In the genomic region with DNA sequence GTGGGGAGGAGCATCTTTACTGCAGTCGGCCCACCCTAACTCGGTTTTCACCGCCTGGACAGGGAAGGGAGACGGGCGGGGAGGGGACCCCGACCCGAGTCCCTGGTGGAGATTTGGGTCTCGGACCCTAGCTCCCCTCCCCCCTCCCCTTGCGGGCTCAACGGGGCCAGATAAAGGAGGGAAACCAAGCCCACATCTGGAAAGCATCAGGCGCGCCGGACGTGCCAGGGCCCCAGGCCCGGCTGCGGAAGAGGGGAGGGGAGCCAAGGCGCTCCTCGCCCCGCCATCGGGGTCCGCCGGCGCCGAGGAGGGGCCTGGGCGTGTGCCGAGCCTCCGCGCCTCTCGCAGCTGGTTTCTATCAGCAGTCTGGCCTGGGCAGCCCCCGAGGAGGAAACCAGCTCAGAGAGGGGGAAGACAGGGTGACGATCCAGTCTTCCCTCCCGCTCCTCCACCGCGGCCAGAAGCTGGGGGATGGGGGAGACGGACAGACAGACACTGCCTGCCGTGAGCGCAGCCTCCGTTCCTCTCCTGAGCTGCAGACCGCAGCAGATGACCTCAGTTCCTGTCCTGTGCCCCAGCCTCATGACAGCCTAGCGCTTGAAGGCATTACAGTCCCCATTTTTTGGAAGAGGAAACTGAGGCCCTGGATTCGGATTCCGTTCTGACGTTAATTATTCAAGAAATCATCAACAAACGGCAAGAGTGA, we compare ENCODE assay signal across 8 cellular contexts. TPM values are rescaled to one million over a fixed set of nuclear protein-coding genes. Genes with fewer than 3 reads are reported as not detected.
DNase-seq lines count a peak whose midpoint lies in the region; ATAC-seq lines count a peak whose summit lies in the region.

No MANE protein-coding gene starts in this region.

- peak overlapping the region; percentile 12; the same call in 1 of the 2 replicates for H3K9ac ChIP-seq in HUES48 (ENCODE audit: low read depth, low read length)

- no peaks in the 10 kb centered on the region for H3K36me3 Mint-ChIP-seq in activated naive CD8-positive, alpha-beta T cell treated with anti-CD3 and anti-CD28 coated beads for 36 hours

- H3K4me3 ChIP-seq in HUES48 (ENCODE audit: low read depth, low read length) (peak overlapping the region; percentile 63), iPS-11a (ENCODE audit: low read depth, low read length) (peak overlapping the region; percentile 58), skin epidermis (peak overlapping the region; percentile 16 to 36 (median 31))

- no peak overlapping the region for H3K4me3 Mint-ChIP-seq in activated naive CD8-positive, alpha-beta T cell treated with anti-CD3 and anti-CD28 coated beads for 36 hours

- H3K27ac ChIP-seq in HUES48 (ENCODE audit: low read depth, low read length) (peak overlapping the region; percentile 59), skin epidermis (peak overlapping the region in 16 of 21 experiments; percentile 18 to 74 (median 56))

- peaks cover 13% of the 10 kb centered on the region for H3K27me3 Mint-ChIP-seq in activated naive CD8-positive, alpha-beta T cell treated with anti-CD3 and anti-CD28 coated beads for 36 hours

- no peaks in the 10 kb centered on the region for H3K9me3 Mint-ChIP-seq in activated naive CD8-positive, alpha-beta T cell treated with anti-CD3 and anti-CD28 coated beads for 36 hours

- H3K36me3 ChIP-seq in HUES48 (ENCODE audit: control insufficient read depth, insufficient read depth, low read length) = no peaks in the 10 kb centered on the region

- no peak for ATAC-seq in GM18511 (IDR thresholded peaks at IDR 0.05; ENCODE audit: unreplicated experiment)
- no peak for ATAC-seq in HG03097 (IDR thresholded peaks at IDR 0.05; ENCODE audit: low FRiP score, unreplicated experiment)

- peaks cover 7% of the 10 kb centered on the region for H3K4me1 Mint-ChIP-seq in activated naive CD8-positive, alpha-beta T cell treated with anti-CD3 and anti-CD28 coated beads for 36 hours

- peak; percentile 86 for DNase-seq in EH (ENCODE audit: low read depth)
- DNase-seq in activated naive CD8-positive, alpha-beta T cell treated with anti-CD3 and anti-CD28 coated beads for 36 hours = peak; percentile 60
- DNase-seq in mesenteric fat pad (ENCODE audit: low spot score) = no peak

- H3K27ac Mint-ChIP-seq in activated naive CD8-positive, alpha-beta T cell treated with anti-CD3 and anti-CD28 coated beads for 36 hours = no peak overlapping the region

- H3K9me3 ChIP-seq in HUES48 (ENCODE audit: control insufficient read depth, insufficient read depth, low read length) = no peaks in the 10 kb centered on the region

- peaks cover 56% of the 10 kb centered on the region for H3K27me3 ChIP-seq in HUES48 (ENCODE audit: control insufficient read depth, insufficient read depth, low read length)

- H3K4me1 ChIP-seq in HUES48 (ENCODE audit: control insufficient read depth, insufficient read depth, low read length) = no peaks in the 10 kb centered on the region

RNA-seq across cellular contexts. Expression of gene GNG8, which starts 3.5 kb away (rescaled TPM):
- 10 to 100 TPM; 20.4 to 21.3 TPM for total RNA-seq in activated naive CD8-positive, alpha-beta T cell treated with anti-CD3 and anti-CD28 coated beads for 36 hours
- total RNA-seq in mesenteric fat pad = not detected

RNA-seq across cellular contexts. Expression of gene PTGIR, which starts 14.6 kb away (rescaled TPM):
- total RNA-seq in activated naive CD8-positive, alpha-beta T cell treated with anti-CD3 and anti-CD28 coated beads for 36 hours = 10 to 100 TPM; 43.9 to 46.7 TPM
- 7.2 TPM for total RNA-seq in mesenteric fat pad

RNA-seq across cellular contexts. Expression of gene DACT3, which starts 21.5 kb away (rescaled TPM):
- total RNA-seq in activated naive CD8-positive, alpha-beta T cell treated with anti-CD3 and anti-CD28 coated beads for 36 hours = 1 to 10 TPM; 3.7 to 3.9 TPM
- total RNA-seq in mesenteric fat pad = 3.4 TPM

RNA-seq across cellular contexts. Expression of gene CALM3, which starts 38.4 kb away (rescaled TPM):
- 100 to 1,000 TPM; 567 TPM for total RNA-seq in activated naive CD8-positive, alpha-beta T cell treated with anti-CD3 and anti-CD28 coated beads for 36 hours
- total RNA-seq in mesenteric fat pad = 125 TPM

Comparison
In these comparisons a context has a peak if more than half of its experiments do, and no peak if none do; other contexts are left out.
1. RNA of gene GNG8, which starts 3.5 kb away (total RNA-seq): 20.4 to 21.3 TPM in activated naive CD8-positive, alpha-beta T cell treated with anti-CD3 and anti-CD28 coated beads for 36 hours; not detected in mesenteric fat pad (single experiment); every median in the first group is over 10 times any median in the second.
2. Peak in every context shown above with its lines, with median percentiles within 50 percentile points of each other: H3K4me3 ChIP-seq.